ENCODE assay signal across 21 cellular contexts in the genomic region with DNA sequence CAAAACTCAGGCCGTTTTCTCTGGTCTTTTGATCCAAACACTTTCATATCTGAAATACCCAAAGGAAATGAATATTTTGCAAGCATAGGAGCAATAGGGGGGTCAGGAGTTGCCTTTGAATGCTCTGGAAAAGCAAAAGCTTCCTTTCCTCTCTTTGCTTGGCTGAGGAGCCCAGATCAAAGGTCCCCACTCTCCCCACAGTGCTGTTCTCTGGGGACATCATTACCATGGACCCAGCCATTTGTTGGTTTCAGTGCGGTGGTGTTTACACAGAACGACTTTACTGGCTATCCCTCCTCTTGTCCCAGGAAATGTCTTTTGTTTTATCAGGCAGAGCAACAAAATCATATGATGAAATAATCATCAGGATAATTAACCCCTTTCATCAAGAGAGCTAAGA.
"Had no signal": no experiment of that assay in that cellular context is flagged by ENCODE, and none has a peak within 500 bp of the region (broad histone marks: within the 10 kb centered on the region; RNA-seq: fewer than 3 reads in every experiment).

No MANE protein-coding gene starts in this region.

- H3K9me3 Mint-ChIP-seq: activated naive CD4-positive, alpha-beta T cell treated with anti-CD3 and anti-CD28 coated beads, Interleukin-2, amount 10 ng/mL, durations not matched to agents 7 days and 5 days; activated T-cell treated with anti-CD3 and anti-CD28 coated beads, Interleukin-2, amount 50 U/mL, for 4 hours; natural killer cell; stimulated activated naive CD8-positive, alpha-beta T cell treated with anti-CD3 and anti-CD28 coated beads, Interleukin-15, amount 100 ng/mL, for 72 hours; T-helper 2 cell treated with Interferon-gamma antibody and Interleukin-4, amounts not matched to agents 5 μg/mL and 100 μg/mL, for 36 hours had no signal

- H3K79me2 ChIP-seq: parathyroid adenoma had no signal

- H3K9ac ChIP-seq: parathyroid adenoma had no signal

- H3K4me3 Mint-ChIP-seq: activated naive CD4-positive, alpha-beta T cell treated with anti-CD3 and anti-CD28 coated beads, Interleukin-2, amount 10 ng/mL, durations not matched to agents 7 days and 5 days; activated T-cell treated with anti-CD3 and anti-CD28 coated beads, Interleukin-2, amount 50 U/mL, for 4 hours; endodermal cell; natural killer cell; stimulated activated naive CD8-positive, alpha-beta T cell treated with anti-CD3 and anti-CD28 coated beads, Interleukin-15, amount 100 ng/mL, for 72 hours; T-helper 2 cell treated with Interferon-gamma antibody and Interleukin-4, amounts not matched to agents 5 μg/mL and 100 μg/mL, for 36 hours; WTC11 had no signal

- H3K27ac Mint-ChIP-seq: activated naive CD4-positive, alpha-beta T cell treated with anti-CD3 and anti-CD28 coated beads, Interleukin-2, amount 10 ng/mL, durations not matched to agents 7 days and 5 days; endodermal cell; natural killer cell; stimulated activated naive CD8-positive, alpha-beta T cell treated with anti-CD3 and anti-CD28 coated beads, Interleukin-15, amount 100 ng/mL, for 72 hours; T-helper 2 cell treated with Interferon-gamma antibody and Interleukin-4, amounts not matched to agents 5 μg/mL and 100 μg/mL, for 36 hours; WTC11 had no signal

- H3K27ac ChIP-seq: coronary artery, gastroesophageal sphincter, heart left ventricle, parathyroid adenoma, vagina had no signal

- H3K27me3 ChIP-seq: vagina had no signal

- H3K36me3 Mint-ChIP-seq: activated naive CD4-positive, alpha-beta T cell treated with anti-CD3 and anti-CD28 coated beads, Interleukin-2, amount 10 ng/mL, durations not matched to agents 7 days and 5 days; natural killer cell; WTC11 had no signal

- H3K4me1 Mint-ChIP-seq: activated naive CD4-positive, alpha-beta T cell treated with anti-CD3 and anti-CD28 coated beads, Interleukin-2, amount 10 ng/mL, durations not matched to agents 7 days and 5 days; natural killer cell; stimulated activated naive CD8-positive, alpha-beta T cell treated with anti-CD3 and anti-CD28 coated beads, Interleukin-15, amount 100 ng/mL, for 72 hours had no signal

- H3K9me3 ChIP-seq: gastroesophageal sphincter, heart left ventricle, vagina had no signal

- H2AFZ ChIP-seq: parathyroid adenoma had no signal

- H3K36me3 ChIP-seq: gastroesophageal sphincter, heart left ventricle, vagina had no signal

- H3K4me3 ChIP-seq: coronary artery, gastroesophageal sphincter, heart left ventricle, vagina had no signal

- H3K4me1 ChIP-seq: gastroesophageal sphincter, heart left ventricle, parathyroid adenoma, vagina had no signal

- ATAC-seq: activated T-cell treated with anti-CD3 and anti-CD28 coated beads, Interleukin-2, amount 50 U/mL, for 4 hours; gastroesophageal sphincter; heart left ventricle; left ventricle myocardium superior; natural killer cell; right cardiac atrium; stimulated activated naive CD8-positive, alpha-beta T cell treated with anti-CD3 and anti-CD28 coated beads, Interleukin-15, amount 100 ng/mL, for 72 hours; WTC11 had no signal

- DNase-seq: activated CD8-positive, alpha-beta memory T cell treated with anti-CD3 and anti-CD28 coated beads for 24 hours; activated CD8-positive, alpha-beta memory T cell treated with anti-CD3 and anti-CD28 coated beads, Interleukin-2, amount 50 U/mL, for 4 hours; activated naive CD4-positive, alpha-beta T cell treated with anti-CD3 and anti-CD28 coated beads, Interleukin-2, amount 10 ng/mL, durations not matched to agents 7 days and 5 days; activated T-cell treated with anti-CD3 and anti-CD28 coated beads, Interleukin-2, amount 50 U/mL, for 4 hours; cerebellar nuclear complex; endodermal cell; heart left ventricle; left ventricle myocardium superior; mammary epithelial cell; midbrain; natural killer cell; right cardiac atrium; stimulated activated CD4-positive, alpha-beta T cell treated with anti-CD3 and anti-CD28 coated beads, Interleukin-1b, Interleukin-23, amount 100 ng/mL, for 48 hours; stimulated activated naive CD8-positive, alpha-beta T cell treated with anti-CD3 and anti-CD28 coated beads, Interleukin-15, amount 100 ng/mL, for 72 hours; trophoblast cell had no signal
